ENCODE assay signal across 26 cellular contexts in the genomic region with DNA sequence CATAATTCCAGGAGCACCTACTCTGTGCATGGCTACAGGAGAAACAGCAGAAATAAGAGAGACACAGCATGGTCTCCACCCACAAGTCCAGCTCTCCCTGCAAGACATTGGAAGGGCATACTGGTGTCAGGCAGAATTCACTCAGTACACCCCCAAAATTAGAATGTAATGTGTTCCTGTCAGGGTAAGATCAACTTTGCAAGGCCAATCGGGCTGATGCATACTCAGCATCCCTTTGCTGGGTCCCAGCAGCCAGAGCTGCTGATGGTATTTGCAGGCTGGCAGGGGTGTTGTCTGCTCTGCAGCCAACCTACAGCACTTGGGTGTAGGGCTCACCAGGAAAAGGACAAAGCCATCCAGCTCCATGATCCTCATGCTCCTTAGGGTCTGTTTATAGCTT.
"Had no signal": no experiment of that assay in that cellular context is flagged by ENCODE, and none has a peak within 500 bp of the region (broad histone marks: within the 10 kb centered on the region; RNA-seq: fewer than 3 reads in every experiment).

No MANE protein-coding gene starts in this region.

- H3K4me1 ChIP-seq: suprapubic skin, testis, thyroid gland, tibial artery, tibial nerve, transverse colon, upper lobe of left lung, upper lobe of right lung, uterus, vagina had no signal

- H3K9me3 ChIP-seq: suprapubic skin, testis, thoracic aorta, thyroid gland, tibial artery, tibial nerve, transverse colon, upper lobe of right lung, uterus, vagina had no signal

- H3K27me3 ChIP-seq: stomach, suprapubic skin, testis, thyroid gland, tibial artery, tibial nerve, transverse colon, upper lobe of left lung, upper lobe of right lung, uterus, vagina had no signal

- DNase-seq: stimulated activated CD4-positive, alpha-beta T cell treated with anti-CD3 and anti-CD28 coated beads, Interleukin-2, amount 100 ng/mL, for 48 hours; stimulated activated CD4-positive, alpha-beta T cell treated with anti-CD3 and anti-CD28 coated beads, Interleukin-4, amount 100 ng/mL, for 1 hour; stimulated activated CD4-positive, alpha-beta T cell treated with anti-CD3 and anti-CD28 coated beads, Interleukin-4, amount 100 ng/mL, for 24 hours; stimulated activated CD4-positive, alpha-beta T cell treated with anti-CD3 and anti-CD28 coated beads, Interleukin-4, amount 100 ng/mL, for 4 hours; stimulated activated CD8-positive, alpha-beta memory T cell treated with anti-CD3 and anti-CD28 coated beads, Interleukin-4, amount 100 ng/mL, for 48 hours; stimulated activated naive B cell treated with anti-CD40 and anti-IgM and Interleukin-4, amounts not matched to agents 10 μg/mL and 1 μg/mL and 100 μg/mL, for 72 hours; stimulated activated naive CD4-positive, alpha-beta T cell; stimulated activated naive CD4-positive, alpha-beta T cell treated with Interleukin-2 at 50 U/mL for 16 hours; stimulated activated naive CD8-positive, alpha-beta T cell treated with anti-CD3 and anti-CD28 coated beads, Interleukin-15, amount 100 ng/mL, for 72 hours; stimulated activated naive CD8-positive, alpha-beta T cell treated with anti-CD3 and anti-CD28 coated beads, Interleukin-15, Interleukin-2, amounts not matched to agents 100 U/mL and 50 U/mL, for 24 hours; stomach; substantia nigra; testis; thyroid gland; tibial artery; transverse colon; upper lobe of left lung; upper lobe of right lung; uterus had no signal

- H3K27ac ChIP-seq: stomach, suprapubic skin, testis, thoracic aorta, thyroid gland, tibial artery, tibial nerve, transverse colon, upper lobe of left lung, upper lobe of right lung, uterus, vagina had no signal

- H3K36me3 ChIP-seq: stomach, suprapubic skin, thoracic aorta, thyroid gland, tibial artery, tibial nerve, transverse colon, upper lobe of left lung, upper lobe of right lung, uterus, vagina had no signal

- ATAC-seq: stimulated activated effector memory CD8-positive, alpha-beta T cell treated with anti-CD3 and anti-CD28 coated beads, Interleukin-12 subunit alpha, Interleukin-12 subunit beta, amount 100 ng/mL, for 72 hours; stimulated activated memory B cell treated with anti-CD40 and anti-IgM and Interleukin-4, amounts not matched to agents 10 μg/mL and 1 μg/mL and 100 μg/mL, for 72 hours; stimulated activated naive CD8-positive, alpha-beta T cell treated with anti-CD3 and anti-CD28 coated beads, Interleukin-15, amount 100 ng/mL, for 72 hours; stimulated activated naive CD8-positive, alpha-beta T cell treated with anti-CD3 and anti-CD28 coated beads, Interleukin-15, Interleukin-2, amounts not matched to agents 100 U/mL and 50 U/mL, for 24 hours; upper lobe of right lung had no signal

- FAIRE-seq: urothelium cell line had no signal

- H3K4me3 ChIP-seq: stomach, suprapubic skin, testis, thoracic aorta, thyroid gland, tibial artery, tibial nerve, transverse colon, upper lobe of left lung, upper lobe of right lung, uterus, vagina had no signal
